ENCODE assay signal across 1 cellular context in the genomic region with DNA sequence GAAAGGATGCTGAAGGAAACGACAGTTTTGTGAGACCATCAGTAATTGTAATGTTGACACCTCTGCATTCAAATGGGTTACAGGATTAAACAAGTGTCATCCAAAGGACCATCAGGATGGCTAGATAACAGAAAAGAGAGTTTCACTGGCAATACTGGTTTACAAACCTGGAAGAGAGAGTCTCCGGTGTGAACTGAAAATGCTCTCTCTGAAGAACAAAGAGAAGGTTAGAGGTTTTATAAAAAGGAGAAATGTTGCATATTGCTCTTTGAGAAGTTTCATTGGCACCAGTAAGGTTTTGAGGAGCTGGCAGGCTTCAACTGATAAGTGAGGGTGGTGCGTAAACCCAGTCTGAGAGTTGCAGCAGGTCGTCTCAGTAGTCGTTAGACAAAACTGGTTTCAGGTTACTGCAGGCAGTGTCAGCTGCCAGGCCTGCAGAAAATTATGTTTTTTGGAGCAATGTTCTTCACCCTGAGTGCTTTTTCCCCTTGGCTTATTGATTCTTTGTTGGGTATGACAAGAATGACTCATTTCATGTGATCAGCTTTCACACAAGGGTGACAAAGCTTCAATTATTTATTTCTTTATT.
TF ChIP-seq lines count a peak whose summit lies in the region.

No MANE protein-coding gene starts in this region.

TF ChIP-seq in HepG2, 621 proteins besides CTCF, POLR2A, EP300 and RAD21:
- no peak for TF ChIP-seq KDM5B (CRISPR knock-in tag; IDR thresholded peaks at IDR 0.05; ENCODE audit: borderline replicate concordance)
- no peak for TF ChIP-seq RFXAP (CRISPR knock-in tag; IDR thresholded peaks at IDR 0.05; ENCODE audit: borderline replicate concordance)
- no peak for TF ChIP-seq HOXA9 (CRISPR knock-in tag; IDR thresholded peaks at IDR 0.05; ENCODE audit: borderline replicate concordance)
- no peak for TF ChIP-seq GTF3A (CRISPR knock-in tag; conservative IDR thresholded peaks at IDR 0.05)
- no peak for TF ChIP-seq KDM2A (CRISPR knock-in tag; IDR thresholded peaks at IDR 0.05; ENCODE audit: borderline replicate concordance, low read depth)
- no peak for TF ChIP-seq ZBTB8A (CRISPR knock-in tag; IDR thresholded peaks at IDR 0.05; ENCODE audit: borderline replicate concordance, low read depth)
- no peak for TF ChIP-seq HOXA7 (CRISPR knock-in tag; IDR thresholded peaks at IDR 0.05)
- TF ChIP-seq SALL1 (CRISPR knock-in tag; IDR thresholded peaks at IDR 0.05) = no peak
- TF ChIP-seq ZFX (CRISPR knock-in tag; IDR thresholded peaks at IDR 0.05; ENCODE audit: low read depth) = no peak
- no peak for TF ChIP-seq ZNF329 (CRISPR knock-in tag; IDR thresholded peaks at IDR 0.05; ENCODE audit: low read depth)
- TF ChIP-seq, protein P1, sequence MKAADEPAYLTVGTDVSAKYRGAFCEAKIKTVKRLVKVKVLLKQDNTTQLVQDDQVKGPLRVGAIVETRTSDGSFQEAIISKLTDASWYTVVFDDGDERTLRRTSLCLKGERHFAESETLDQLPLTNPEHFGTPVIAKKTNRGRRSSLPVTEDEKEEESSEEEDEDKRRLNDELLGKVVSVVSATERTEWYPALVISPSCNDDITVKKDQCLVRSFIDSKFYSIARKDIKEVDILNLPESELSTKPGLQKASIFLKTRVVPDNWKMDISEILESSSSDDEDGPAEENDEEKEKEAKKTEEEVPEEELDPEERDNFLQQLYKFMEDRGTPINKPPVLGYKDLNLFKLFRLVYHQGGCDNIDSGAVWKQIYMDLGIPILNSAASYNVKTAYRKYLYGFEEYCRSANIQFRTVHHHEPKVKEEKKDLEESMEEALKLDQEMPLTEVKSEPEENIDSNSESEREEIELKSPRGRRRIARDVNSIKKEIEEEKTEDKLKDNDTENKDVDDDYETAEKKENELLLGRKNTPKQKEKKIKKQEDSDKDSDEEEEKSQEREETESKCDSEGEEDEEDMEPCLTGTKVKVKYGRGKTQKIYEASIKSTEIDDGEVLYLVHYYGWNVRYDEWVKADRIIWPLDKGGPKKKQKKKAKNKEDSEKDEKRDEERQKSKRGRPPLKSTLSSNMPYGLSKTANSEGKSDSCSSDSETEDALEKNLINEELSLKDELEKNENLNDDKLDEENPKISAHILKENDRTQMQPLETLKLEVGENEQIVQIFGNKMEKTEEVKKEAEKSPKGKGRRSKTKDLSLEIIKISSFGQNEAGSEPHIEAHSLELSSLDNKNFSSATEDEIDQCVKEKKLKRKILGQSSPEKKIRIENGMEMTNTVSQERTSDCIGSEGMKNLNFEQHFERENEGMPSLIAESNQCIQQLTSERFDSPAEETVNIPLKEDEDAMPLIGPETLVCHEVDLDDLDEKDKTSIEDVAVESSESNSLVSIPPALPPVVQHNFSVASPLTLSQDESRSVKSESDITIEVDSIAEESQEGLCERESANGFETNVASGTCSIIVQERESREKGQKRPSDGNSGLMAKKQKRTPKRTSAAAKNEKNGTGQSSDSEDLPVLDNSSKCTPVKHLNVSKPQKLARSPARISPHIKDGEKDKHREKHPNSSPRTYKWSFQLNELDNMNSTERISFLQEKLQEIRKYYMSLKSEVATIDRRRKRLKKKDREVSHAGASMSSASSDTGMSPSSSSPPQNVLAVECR (CRISPR knock-in tag; IDR thresholded peaks at IDR 0.05; ENCODE audit: borderline replicate concordance) = no peak
